In genomic region chr21:29174607-29175013, GRCh38 we compare ENCODE assay signal across 21 cellular contexts. TPM values are rescaled to one million over a fixed set of nuclear protein-coding genes. Genes with fewer than 3 reads are reported as not detected.
A peak's percentile ranks its signal among the peaks of the same experiment; 100 is the strongest.
DNase-seq lines count a peak whose midpoint lies in the region; ATAC-seq and TF ChIP-seq lines count a peak whose summit lies in the region.
"Had no signal": no experiment of that assay in that cellular context is flagged by ENCODE, and none has a peak within 500 bp of the region (broad histone marks: within the 10 kb centered on the region; RNA-seq: fewer than 3 reads in every experiment).

No MANE protein-coding gene starts in this region.

- in situ Hi-C loops in IMR-90 (cut with MboI; ENCODE audit: low sequenced_read_pairs) (loop anchor here (10.0 kb wide), 1 partner anchor 130 kb away; no protein-coding TSS in a partner anchor), brain microvascular endothelial cell (cut with HindIII; ENCODE audit: low pct_ligation_motif_present, low sequenced_read_pairs) (no loop called here)

- H3K4me2 ChIP-seq in IMR-90 (ENCODE audit: low read depth, low read length): peak overlapping the region; percentile 95
- H3K4me2 ChIP-seq: GM23338, neural progenitor cell had no signal

- no peaks in the 10 kb centered on the region for H3K9me3 ChIP-seq in IMR-90 (ENCODE audit: control insufficient read depth, insufficient read depth, low read length)
- H3K9me3 ChIP-seq in right lobe of liver: no peaks in the 10 kb centered on the region
- H3K9me3 ChIP-seq in tibial artery: no peaks in the 10 kb centered on the region
- H3K9me3 ChIP-seq: BLaER1 treated with 17β-estradiol and CSF1 and Interleukin-3, amounts not matched to agents 10 nM and 100 nM; upper lobe of right lung had no signal

- no peaks in the 10 kb centered on the region for H4K20me1 ChIP-seq in IMR-90 (ENCODE audit: insufficient read depth, low read length)
- H4K20me1 ChIP-seq: BLaER1 treated with 17β-estradiol and CSF1 and Interleukin-3, amounts not matched to agents 10 nM and 100 nM had no signal

- no peaks in the 10 kb centered on the region for H3K27me3 Mint-ChIP-seq in type B pancreatic cell
- H3K27me3 Mint-ChIP-seq in activated CD4-positive, alpha-beta T cell treated with anti-CD3 and anti-CD28 coated beads, Interleukin-2, amount 10 ng/mL, durations not matched to agents 24 days and 14 days: no peaks in the 10 kb centered on the region

- POLR2A ChIA-PET in IMR-90 (lab: Charles Lee; ENCODE audit: unreplicated experiment): no interaction called here

- WGBS in IMR-90 (ENCODE audit: extremely low coverage in 2 of 2, insufficient read length in 1 of 2), 2 experiments: 40% methylated on average over 5 of the region's 9 CpGs; no CpG with 5 or more reads in 1 of the 2 experiments
- 10% methylated on average over 9 of the region's 9 CpGs for WGBS in right lobe of liver (ENCODE audit: insufficient coverage, low coverage, low lambda C conversion rate, missing lambda C conversion rate)

- H4K5ac ChIP-seq in IMR-90 (ENCODE audit: low read depth, low read length): peak overlapping the region; percentile 100

- H3K14ac ChIP-seq in IMR-90 (replicated peaks; ENCODE audit: low read depth, low read length): peak overlapping the region; percentile 84

- peak overlapping the region; percentile 93 for H4K91ac ChIP-seq in IMR-90 (ENCODE audit: insufficient read depth, low read depth, low read length)

- H3K27me3 ChIP-seq in IMR-90 (ENCODE audit: control insufficient read depth, insufficient read depth, low read length) (no peaks in the 10 kb centered on the region), brain microvascular endothelial cell (replicated peaks) (no peaks in the 10 kb centered on the region), right lobe of liver (no peaks in the 10 kb centered on the region), tibial artery (no peaks in the 10 kb centered on the region)
- H3K27me3 ChIP-seq: BLaER1 treated with 17β-estradiol and CSF1 and Interleukin-3, amounts not matched to agents 10 nM and 100 nM; neural progenitor cell; upper lobe of right lung had no signal

- H3K4me1 ChIP-seq in IMR-90 (ENCODE audit: control insufficient read depth, insufficient read depth, low read length): peaks cover 5% of the 10 kb centered on the region
- H3K4me1 ChIP-seq in right lobe of liver: peaks cover 0 to 67% (median 22%) of the 10 kb centered on the region in 4 donors
- peaks cover 0 to 24% (median 18%) of the 10 kb centered on the region in 4 donors for H3K4me1 ChIP-seq in tibial artery
- H3K4me1 ChIP-seq: neural progenitor cell had no signal

- H3K9me1 ChIP-seq in IMR-90 (ENCODE audit: insufficient read depth, low read length): peaks cover 5% of the 10 kb centered on the region; the same call in 1 of the 2 replicates

- H2BK5ac ChIP-seq in IMR-90 (ENCODE audit: low read depth, low read length, poor library complexity, severe bottlenecking): peak overlapping the region; percentile 97

- peaks cover 9% of the 10 kb centered on the region for H3K4me1 Mint-ChIP-seq in type B pancreatic cell (ENCODE audit: unreplicated experiment)
- peaks cover 21% of the 10 kb centered on the region for H3K4me1 Mint-ChIP-seq in activated CD4-positive, alpha-beta T cell treated with anti-CD3 and anti-CD28 coated beads, Interleukin-2, amount 10 ng/mL, durations not matched to agents 24 days and 14 days
- H3K4me1 Mint-ChIP-seq: GM23338, neural progenitor cell had no signal

- TF ChIP-seq CTCF in IMR-90 (conservative IDR thresholded peaks at IDR 0.05; ENCODE audit: low read depth, low read length) (no peak), brain microvascular endothelial cell (IDR thresholded peaks at IDR 0.05; ENCODE audit: low read depth, low read length, missing control alignments) (no peak), right lobe of liver (IDR thresholded peaks at IDR 0.05) (no peak), tibial artery (IDR thresholded peaks at IDR 0.05) (no peak), type B pancreatic cell (conservative IDR thresholded peaks at IDR 0.05) (no peak)

- H3K27ac ChIP-seq in IMR-90 (ENCODE audit: insufficient read depth, low read length): peak overlapping the region; percentile 87
- peak overlapping the region; percentile 83 for H3K27ac ChIP-seq in brain microvascular endothelial cell
- H3K27ac ChIP-seq in right lobe of liver: peak overlapping the region; percentile 84 to 94 (median 86)
- H3K27ac ChIP-seq in tibial artery: peak overlapping the region; percentile 60 to 72
- H3K27ac ChIP-seq: neural progenitor cell, upper lobe of right lung had no signal

- peak; percentile 30 for DNase-seq in IMR-90
- no peak for DNase-seq in brain microvascular endothelial cell
- peak in 1 of 3 donors; percentile 36 for DNase-seq in right lobe of liver
- DNase-seq in tibial artery: no peak
- DNase-seq in HUDEP-2 (lab: John Stamatoyannopoulos, UW; ENCODE audit: unreplicated experiment in 76 of 76): no peak
- DNase-seq in type B pancreatic cell (ENCODE audit: extremely low spot score, unreplicated experiment): no peak
- no peak for DNase-seq in activated CD4-positive, alpha-beta T cell treated with anti-CD3 and anti-CD28 coated beads, Interleukin-2, amount 10 ng/mL, durations not matched to agents 24 days and 14 days
- DNase-seq: activated CD4-positive, alpha-beta T cell treated with anti-CD3 and anti-CD28 coated beads for 1 hour; activated naive CD4-positive, alpha-beta T cell treated with anti-CD3 and anti-CD28 coated beads, Interleukin-2, amount 50 U/mL, for 16 hours; hippocampal formation; MV-4-11; NCI-H2171 treated with DMSO at 0.1 percent for 48 hours; NK-92 treated with Interleukin-12 subunit alpha and Interleukin-12 subunit beta, amount 100 ng/mL, for 24 hours; right cardiac atrium; Right ventricle myocardium superior; stimulated activated CD4-positive, alpha-beta T cell treated with anti-CD3 and anti-CD28 coated beads, Interleukin-2, amount 100 ng/mL, for 48 hours; T-helper 2 cell; upper lobe of right lung had no signal

- dilution Hi-C loops in IMR-90 (cut with HindIII; ENCODE audit: low sequenced_read_pairs, unreplicated experiment): no loop called here

- H3K9me3 Mint-ChIP-seq in type B pancreatic cell: no peaks in the 10 kb centered on the region
- peaks cover 11% of the 10 kb centered on the region for H3K9me3 Mint-ChIP-seq in activated CD4-positive, alpha-beta T cell treated with anti-CD3 and anti-CD28 coated beads, Interleukin-2, amount 10 ng/mL, durations not matched to agents 24 days and 14 days
- H3K9me3 Mint-ChIP-seq: GM23338, neural progenitor cell had no signal

- peak overlapping the region; percentile 97 for H2AK5ac ChIP-seq in IMR-90 (ENCODE audit: low read depth, low read length)

- H2BK120ac ChIP-seq in IMR-90 (ENCODE audit: low read depth, low read length): peak overlapping the region; percentile 96

- H2AK9ac ChIP-seq in IMR-90 (replicated peaks; ENCODE audit: low read depth, low read length, poor library complexity): no peak overlapping the region

- peak overlapping the region; percentile 77 for H3K9ac ChIP-seq in IMR-90 (ENCODE audit: low read depth, low read length)
- H3K9ac ChIP-seq: BLaER1 treated with 17β-estradiol and CSF1 and Interleukin-3, amounts not matched to agents 10 nM and 100 nM; neural progenitor cell had no signal

- H3K79me1 ChIP-seq in IMR-90 (ENCODE audit: low read depth in 1 of 2, low read length in 2 of 2): peaks cover 0 to 8% of the 10 kb centered on the region in 2 experiments; a peak in 1 of 4 replicates

- H3K4me3 ChIP-seq in IMR-90 (ENCODE audit: insufficient read depth, low read depth, low read length) (no peak overlapping the region), brain microvascular endothelial cell (ENCODE audit: low read depth, low read length) (no peak overlapping the region), right lobe of liver (peak overlapping the region in 2 of 3 donors; percentile 2 to 17), tibial artery (peak overlapping the region; percentile 13 to 34)
- H3K4me3 ChIP-seq: BLaER1 treated with 17β-estradiol and CSF1 and Interleukin-3, amounts not matched to agents 10 nM and 100 nM; GM23338; neural progenitor cell; upper lobe of right lung had no signal

- peak overlapping the region; percentile 48 to 91 for H4K8ac ChIP-seq in IMR-90 (ENCODE audit: low read depth in 2 of 2, low read length in 2 of 2)

- H3K4ac ChIP-seq in IMR-90 (ENCODE audit: low read depth, low read length): peak overlapping the region; percentile 85

- ATAC-seq in IMR-90 (ENCODE audit: low read depth) (peak; percentile 67), right lobe of liver (peak; percentile 37 to 57 (median 54))
- ATAC-seq: GM23338, upper lobe of right lung had no signal

- no peak overlapping the region for H3K27ac Mint-ChIP-seq in type B pancreatic cell
- H3K27ac Mint-ChIP-seq in activated CD4-positive, alpha-beta T cell treated with anti-CD3 and anti-CD28 coated beads, Interleukin-2, amount 10 ng/mL, durations not matched to agents 24 days and 14 days: no peak overlapping the region
- H3K27ac Mint-ChIP-seq: GM23338, neural progenitor cell had no signal

- no peak for TF ChIP-seq RAD21 in IMR-90 (IDR thresholded peaks at IDR 0.05; ENCODE audit: low read length)

- H3K4me3 Mint-ChIP-seq in type B pancreatic cell: no peak overlapping the region
- no peak overlapping the region for H3K4me3 Mint-ChIP-seq in activated CD4-positive, alpha-beta T cell treated with anti-CD3 and anti-CD28 coated beads, Interleukin-2, amount 10 ng/mL, durations not matched to agents 24 days and 14 days
- H3K4me3 Mint-ChIP-seq: GM23338, neural progenitor cell had no signal

- no TSS peak for BruUV-seq in IMR-90 (replicated peaks; lab: Mats Ljungman, UMichigan)

- 0 out of 2 replicates have a peak overlapping the region, but pooled peaks have one; percentile 59 for H3K56ac ChIP-seq in IMR-90 (ENCODE audit: extremely low read depth, insufficient read depth, low read length)

- H3K23ac ChIP-seq in IMR-90 (ENCODE audit: low read depth, low read length): peak overlapping the region; percentile 80

- H2BK15ac ChIP-seq in IMR-90 (ENCODE audit: low read depth, low read length): peak overlapping the region; percentile 93; the same call in 2 of the 3 replicates

- TF ChIP-seq POLR2A in IMR-90 (IDR thresholded peaks at IDR 0.05; ENCODE audit: low read depth, low read length) (no peak), right lobe of liver (IDR thresholded peaks at IDR 0.05) (no peak)

- no peaks in the 10 kb centered on the region for H3K36me3 Mint-ChIP-seq in type B pancreatic cell
- H3K36me3 Mint-ChIP-seq in activated CD4-positive, alpha-beta T cell treated with anti-CD3 and anti-CD28 coated beads, Interleukin-2, amount 10 ng/mL, durations not matched to agents 24 days and 14 days (ENCODE audit: low read depth): peaks cover 1% of the 10 kb centered on the region
- H3K36me3 Mint-ChIP-seq: neural progenitor cell had no signal

- intact Hi-C loops in IMR-90 (cut with micrococcal nuclease): loop anchor here (2.0 kb wide), 1 partner anchor 124 kb away; the partner anchor contains the start of gene BACH1
- intact Hi-C loops in right lobe of liver (cut with DNase I): no loop called here
- intact Hi-C loops in tibial artery (cut with DNase I; ENCODE audit: low total_unique reads): no loop called here
- intact Hi-C loops in activated CD4-positive, alpha-beta T cell treated with anti-CD3 and anti-CD28 coated beads, Interleukin-2, amount 10 ng/mL, durations not matched to agents 24 days and 14 days (cut with micrococcal nuclease): no loop called here

- H3K18ac ChIP-seq in IMR-90 (ENCODE audit: low read depth, low read length): peak overlapping the region; percentile 100

- no peaks in the 10 kb centered on the region for H3K36me3 ChIP-seq in IMR-90 (ENCODE audit: control insufficient read depth, insufficient read depth, low read length)
- H3K36me3 ChIP-seq in brain microvascular endothelial cell (replicated peaks): no peaks in the 10 kb centered on the region
- no peaks in the 10 kb centered on the region for H3K36me3 ChIP-seq in right lobe of liver
- no peaks in the 10 kb centered on the region for H3K36me3 ChIP-seq in tibial artery
- H3K36me3 ChIP-seq: BLaER1 treated with 17β-estradiol and CSF1 and Interleukin-3, amounts not matched to agents 10 nM and 100 nM; neural progenitor cell; upper lobe of right lung had no signal

- peak overlapping the region; percentile 91 for H2AFZ ChIP-seq in IMR-90 (replicated peaks; ENCODE audit: low read length, poor library complexity)
- H2AFZ ChIP-seq: GM23338, neural progenitor cell had no signal

- peak overlapping the region; percentile 94 for H2BK20ac ChIP-seq in IMR-90 (ENCODE audit: low read depth, low read length)

- CTCF ChIA-PET in IMR-90 (lab: Yijun Ruan, JAX): interaction anchor here (0.6 to 1.2 kb wide), 2 partner anchors 174 to 205 kb away, joined by 3 to 4 read pairs; no protein-coding TSS in a partner anchor

RNA-seq across cellular contexts. Expression of gene MAP3K7CL, which starts 44.2 kb away (rescaled TPM):
- total RNA-seq in IMR-90 (2012; rRNA removed) (21.0 and 25.3 TPM in 2 replicates), right lobe of liver (1 to 10 TPM; 2.0 to 3.5 (median 2.8) TPM), type B pancreatic cell (ENCODE audit: low replicate concordance) (5.3 TPM in 1 of 2 replicates, not detected in the other)
- polyA plus RNA-seq in IMR-90 (2012; rRNA removed): 21.8 and 22.3 TPM in 2 replicates
- 10.0 and 17.0 TPM in 2 replicates for polyA plus RNA-seq in IMR-90 (2012; cell fraction: cytosol; rRNA removed)
- 7.6 and 12.0 TPM in 2 replicates for polyA plus RNA-seq in IMR-90 (2012; cell fraction: nucleus; rRNA removed; ENCODE audit: low replicate concordance)
- 4.0 and 4.3 TPM in 2 replicates for total RNA-seq in activated CD4-positive, alpha-beta T cell treated with anti-CD3 and anti-CD28 coated beads, Interleukin-2, amount 10 ng/mL, durations not matched to agents 24 days and 14 days

Comparison
In these comparisons a context has a peak if more than half of its experiments do, and no peak if none do; other contexts are left out.
1. H3K4me3 ChIP-seq: peak in right lobe of liver (2 of 3) and tibial artery (2 of 2); none in IMR-90 (single experiment) and brain microvascular endothelial cell (single experiment).
2. Peak in every context shown above with its lines, with median percentiles within 50 percentile points of each other: H3K27ac ChIP-seq.